11 cellular contexts compared by ENCODE assay signal in the genomic region with DNA sequence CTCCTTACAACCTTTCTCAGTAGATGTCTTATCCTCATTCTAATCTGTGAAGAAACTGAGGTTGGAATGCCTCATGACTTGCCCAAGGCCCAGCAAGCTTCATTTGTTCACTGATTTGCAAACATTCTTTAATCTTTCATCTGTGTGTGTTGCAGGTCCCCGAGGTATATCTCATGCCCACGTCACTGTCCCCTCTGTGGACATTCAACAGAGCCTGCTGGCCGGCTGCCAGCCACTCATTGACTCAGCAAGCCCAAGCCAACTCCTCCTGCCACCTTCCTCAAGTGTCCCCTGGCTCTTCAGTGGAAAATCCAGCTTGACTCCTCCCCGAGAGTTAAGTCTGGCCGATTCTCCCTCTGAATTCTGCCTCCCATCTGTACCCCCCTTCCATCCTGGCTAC. TPM values are rescaled to one million over a fixed set of nuclear protein-coding genes. Genes with fewer than 3 reads are reported as not detected.
A peak's percentile ranks its signal among the peaks of the same experiment; 100 is the strongest.
DNase-seq lines count a peak whose midpoint lies in the region; ATAC-seq, FAIRE-seq and TF ChIP-seq lines count a peak whose summit lies in the region.
"Had no signal": no experiment of that assay in that cellular context is flagged by ENCODE, and none has a peak within 500 bp of the region (broad histone marks: within the 10 kb centered on the region; RNA-seq: fewer than 3 reads in every experiment).

No MANE protein-coding gene starts in this region.

- H3K79me2 ChIP-seq in Loucy (ENCODE audit: insufficient read depth, low read length), result no peaks in the 10 kb centered on the region
- peaks cover 31% of the 10 kb centered on the region for H3K79me2 ChIP-seq in K562 (ENCODE audit: control insufficient read depth, insufficient read depth, low read length)

- DNase-seq in NCI-H2171 treated with DMSO at 0.1 percent for 48 hours (lab: John Stamatoyannopoulos, UW) (peak; percentile 4), NCI-H2171 (lab: John Stamatoyannopoulos, UW) (no peak), K562 (ENCODE audit: extremely low read depth in 1 of 4, low spot score in 3 of 4) (peak in 3 of 4 experiments; percentile 25 to 89 (median 66)), posterior vena cava (ENCODE audit: low spot score) (peak; percentile 76), H54 (ENCODE audit: insufficient read length, low spot score) (no peak), GM03348 (ENCODE audit: low spot score) (no peak), tibial nerve (ENCODE audit: low spot score in 2 of 2) (no peak)
- DNase-seq: NCI-H446 treated with DMSO at 0.1 percent for 48 hours, small intestine had no signal

- H3K4me3 ChIP-seq in Loucy (ENCODE audit: low read length, poor library complexity, severe bottlenecking) (no peak overlapping the region), K562 (no peak overlapping the region), tibial nerve (no peak overlapping the region)

- TF ChIP-seq EP300 in K562 (IDR thresholded peaks at IDR 0.05; ENCODE audit: low read length) (peak; percentile 30; the same call in 1 of the 2 replicates), tibial nerve (IDR thresholded peaks at IDR 0.05) (no peak)

- FAIRE-seq in K562 (lab: Jason Lieb, UNC) (peak; percentile 71), H54 (lab: Jason Lieb, UNC) (no peak)
- FAIRE-seq: A204.1, small intestine had no signal

- ATAC-seq in K562, result peak; percentile 8; the same call in 2 of the 3 replicates

- intact Hi-C loops in K562 (cut with micrococcal nuclease), result loop anchor here (10.0 kb wide), 1 partner anchor 540 kb away; no protein-coding TSS in a partner anchor
- intact Hi-C loops in posterior vena cava (cut with DNase I), result no loop called here

- peaks cover 6% of the 10 kb centered on the region for H3K4me1 ChIP-seq in Loucy (ENCODE audit: insufficient read depth, low read length, poor library complexity, severe bottlenecking)
- peaks cover 21 to 40% of the 10 kb centered on the region in 2 experiments for H3K4me1 ChIP-seq in K562 (replicated peaks in 1 of 2; ENCODE audit: control insufficient read depth in 2 of 2, insufficient read depth in 2 of 2, low read length in 2 of 2)
- H3K4me1 ChIP-seq in tibial nerve, result peaks cover 0 to 17% (median 6%) of the 10 kb centered on the region in 4 donors

- in situ Hi-C loops in K562 (cut with MboI), result no loop called here

- 3% methylated on average over 5 of the region's 5 CpGs for WGBS in K562 (ENCODE audit: insufficient coverage, low coverage, missing lambda C conversion rate)
- 57 to 77% methylated on average over 5 of the region's 5 CpGs for WGBS in tibial nerve, 2 donors

- POLR2A ChIA-PET in K562 (lab: Yijun Ruan, JAX), result interaction anchor here (0.7 to 2.0 kb wide), 5 partner anchors 12 to 416 kb away, joined by 3 to 11 read pairs (median 4); partner anchors contain the start of gene ZFYVE1

- H3K9me2 ChIP-seq in Loucy (replicated peaks; ENCODE audit: low read depth, low read length), result no peaks in the 10 kb centered on the region

- H2AFZ ChIP-seq in Loucy (ENCODE audit: low read length) (peak overlapping the region; percentile 26; the same call in 1 of the 2 replicates), K562 (ENCODE audit: low read depth, low read length) (peak overlapping the region; percentile 88)

- H3K27me3 ChIP-seq in Loucy (ENCODE audit: insufficient read depth, low read length, poor library complexity, severe bottlenecking), result no peaks in the 10 kb centered on the region
- H3K27me3 ChIP-seq in K562 (ENCODE audit: control insufficient read depth in 2 of 2, insufficient read depth in 2 of 2, low read length in 2 of 2), result no peaks in the 10 kb centered on the region
- no peaks in the 10 kb centered on the region for H3K27me3 ChIP-seq in tibial nerve

- H3K36me3 ChIP-seq in Loucy (ENCODE audit: insufficient read depth, low read length) (no peaks in the 10 kb centered on the region), K562 (ENCODE audit: control insufficient read depth, insufficient read depth, low read length) (peaks cover 3% of the 10 kb centered on the region; the same call in 1 of the 3 replicates), tibial nerve (no peaks in the 10 kb centered on the region)

- no peak for TF ChIP-seq CTCF in Loucy (conservative IDR thresholded peaks at IDR 0.05; ENCODE audit: low read length)
- TF ChIP-seq CTCF in K562 (IDR thresholded peaks at IDR 0.05 in 2 of 3, conservative IDR thresholded peaks at IDR 0.05 in 1 of 3; ENCODE audit: insufficient read depth in 2 of 3, low read depth in 1 of 3, low read length in 3 of 3), result no peak
- TF ChIP-seq CTCF in tibial nerve (IDR thresholded peaks at IDR 0.05), result no peak

- no peaks in the 10 kb centered on the region for H3K9me3 ChIP-seq in Loucy (ENCODE audit: insufficient read depth, low read depth, low read length)
- H3K9me3 ChIP-seq in K562 (replicated peaks; ENCODE audit: control insufficient read depth, insufficient read depth, low read depth, low read length), result no peaks in the 10 kb centered on the region
- no peaks in the 10 kb centered on the region for H3K9me3 ChIP-seq in tibial nerve

- TF ChIP-seq RAD21 in K562 (CRISPR knock-in tag; conservative IDR thresholded peaks at IDR 0.05 in 1 of 2, IDR thresholded peaks at IDR 0.05 in 1 of 2), result no peak

- H3F3A ChIP-seq in Loucy (ENCODE audit: low read depth), result no peaks in the 10 kb centered on the region

- TF ChIP-seq POLR2A in K562 (conservative IDR thresholded peaks at IDR 0.05) (no peak), H54 (IDR thresholded peaks at IDR 0.05; ENCODE audit: low read depth, low read length) (no peak), tibial nerve (IDR thresholded peaks at IDR 0.05) (no peak)

- H3K9me1 ChIP-seq in K562 (ENCODE audit: control insufficient read depth, insufficient read depth, low read length), result no peaks in the 10 kb centered on the region

- H4K20me1 ChIP-seq in Loucy (ENCODE audit: insufficient read depth, low read length, poor library complexity, severe bottlenecking) (no peaks in the 10 kb centered on the region), K562 (replicated peaks; ENCODE audit: control insufficient read depth, insufficient read depth, low read length) (no peaks in the 10 kb centered on the region)

- no peak overlapping the region for H3K9ac ChIP-seq in Loucy (ENCODE audit: low read depth, low read length, poor library complexity, severe bottlenecking)
- H3K9ac ChIP-seq in K562 (ENCODE audit: insufficient read depth in 1 of 2, low read depth in 2 of 2, low read length in 2 of 2), result peak overlapping the region; percentile 15 to 98; a peak in 3 of 4 replicates

- H3K4me2 ChIP-seq in Loucy (ENCODE audit: low read depth, low read length, poor library complexity, severe bottlenecking) (no peak overlapping the region), K562 (ENCODE audit: insufficient read depth, low read length) (peak overlapping the region; percentile 92)

- CTCF ChIA-PET in K562 (lab: Yijun Ruan, JAX; ENCODE audit: low intra/inter-chr PET ratio), result no interaction called here

- H3K27ac ChIP-seq in K562 (ENCODE audit: extremely low read depth, low read depth, low read length), result peak overlapping the region; percentile 98
- H3K27ac ChIP-seq in tibial nerve, result peak overlapping the region in 1 of 4 donors; percentile 87

- no TSS peak for BruUV-seq in K562 (replicated peaks; lab: Mats Ljungman, UMichigan)

RNA-seq across cellular contexts. Expression of gene DCAF4, which starts 1.9 kb away (rescaled TPM):
- 103 and 169 TPM in 2 replicates for total RNA-seq in K562 (2011; cell fraction: chromatin; rRNA removed; ENCODE audit: low replicate concordance)
- total RNA-seq in K562 (2011; cell fraction: nucleolus; rRNA removed), result 82.0 and 90.8 TPM in 2 replicates
- total RNA-seq in K562 (2011; cell fraction: nucleoplasm; rRNA removed), result 65.7 and 81.0 TPM in 2 replicates
- total RNA-seq in K562 (2014; rRNA removed) (21.4 and 31.3 TPM in 2 replicates), K562 (2014; rRNA removed; fragmentation: Illumina TruSeq; extraction: Trizol) (18.8 and 22.9 TPM in 2 replicates), K562 (2015; rRNA removed; fragmentation: Illumina TruSeq; extraction: Trizol) (19.6 and 20.4 TPM in 2 replicates), K562 (2021) (27.9 and 28.2 TPM in 2 replicates), posterior vena cava (10 to 100 TPM in 1 of 2 donors, 1 to 10 TPM in 1; 7.4 to 11.3 TPM), tibial nerve (10 to 100 TPM in 3 of 4 donors, 1 to 10 TPM in 1; 6.6 to 84.1 (median 20.2) TPM)
- polyA plus RNA-seq in K562 (2011; rRNA removed) (26.9 and 31.8 TPM in 2 replicates), K562 (2014; fragmentation: Illumina TruSeq; extraction: Trizol) (40.3 and 49.2 TPM in 2 replicates), K562 (2014; fragmentation: Nextera tagmentation; extraction: Ambion mirVana) (1 to 10 TPM; 2.7 to 3.8 TPM), K562 (2014; rRNA removed) (27.9 and 34.6 TPM in 2 replicates)
- 19.4 and 29.3 TPM in 2 replicates for polyA plus RNA-seq in K562 (2011; cell fraction: cytosol; rRNA removed)
- 98.8 and 105 TPM in 2 replicates for polyA plus RNA-seq in K562 (2011; cell fraction: nucleus; rRNA removed)
- 13.8 and 14.5 TPM in 2 replicates for polyA plus RNA-seq in K562 (2012)
- 28.0 and 31.0 TPM in 2 replicates for polyA minus RNA-seq in K562 (2011; rRNA and poly(A)+ RNA removed)
- polyA minus RNA-seq in K562 (2011; cell fraction: cytosol; rRNA and poly(A)+ RNA removed), result 6.0 and 10.9 TPM in 2 replicates
- 34.7 and 41.1 TPM in 2 replicates for polyA minus RNA-seq in K562 (2011; cell fraction: nucleus; rRNA and poly(A)+ RNA removed)

RNA-seq across cellular contexts. Expression of gene DPF3, which starts 30.4 kb away (rescaled TPM):
- 6.6 TPM in 2 replicates for total RNA-seq in K562 (2011; cell fraction: chromatin; rRNA removed; ENCODE audit: low replicate concordance)
- 4.2 and 4.7 TPM in 2 replicates for total RNA-seq in K562 (2011; cell fraction: nucleolus; rRNA removed)
- 3.7 and 5.2 TPM in 2 replicates for total RNA-seq in K562 (2011; cell fraction: nucleoplasm; rRNA removed)
- 1.0 and 4.9 TPM in 2 replicates for total RNA-seq in K562 (2014; rRNA removed)
- total RNA-seq in K562 (2014; rRNA removed; fragmentation: Illumina TruSeq; extraction: Trizol), result 0.64 and 1.2 TPM in 2 replicates
- total RNA-seq in K562 (2015; rRNA removed; fragmentation: Illumina TruSeq; extraction: Trizol), result 1.3 and 2.1 TPM in 2 replicates
- total RNA-seq in K562 (2021), result 1.1 and 1.7 TPM in 2 replicates
- polyA plus RNA-seq in K562 (2011; rRNA removed), result 0.64 and 0.78 TPM in 2 replicates
- polyA plus RNA-seq in K562 (2011; cell fraction: cytosol; rRNA removed), result 0.37 and 0.38 TPM in 2 replicates
- polyA plus RNA-seq in K562 (2011; cell fraction: nucleus; rRNA removed), result 2.2 and 3.4 TPM in 2 replicates
- polyA plus RNA-seq in K562 (2012), result 1.0 and 1.3 TPM in 2 replicates
- polyA plus RNA-seq in K562 (2014; fragmentation: Illumina TruSeq; extraction: Trizol), result 1.0 and 1.1 TPM in 2 replicates
- polyA plus RNA-seq in K562 (2014; fragmentation: Nextera tagmentation; extraction: Ambion mirVana), result under 1 TPM; 0.21 to 0.25 TPM
- 1.4 and 1.8 TPM in 2 replicates for polyA plus RNA-seq in K562 (2014; rRNA removed)
- 0.63 and 1.9 TPM in 2 replicates for polyA minus RNA-seq in K562 (2011; rRNA and poly(A)+ RNA removed)
- not detected in 2 replicates for polyA minus RNA-seq in K562 (2011; cell fraction: cytosol; rRNA and poly(A)+ RNA removed)
- polyA minus RNA-seq in K562 (2011; cell fraction: nucleus; rRNA and poly(A)+ RNA removed), result 3.1 and 3.9 TPM in 2 replicates
- under 1 TPM; 0.19 to 0.93 TPM for total RNA-seq in posterior vena cava
- total RNA-seq in tibial nerve, result 1 to 10 TPM in 2 of 4 donors, under 1 TPM in 2; 0.22 to 5.4 (median 2.7) TPM

Comparison
In these comparisons a context has a peak if more than half of its experiments do, and no peak if none do; other contexts are left out.
1. DNase-seq: peak in NCI-H2171 treated with DMSO at 0.1 percent for 48 hours (single experiment), K562 (3 of 4) and posterior vena cava (single experiment); none in NCI-H2171 (single experiment), H54 (single experiment), GM03348 (single experiment) and tibial nerve (0 of 2).